In genomic region chr6:12535915-12536314, GRCh38 we compare ENCODE assay signal across 3 cellular contexts.
TF ChIP-seq lines count a peak whose summit lies in the region.

No MANE protein-coding gene starts in this region.

TF ChIP-seq in GM23338, 12 proteins besides CTCF, POLR2A, EP300 and RAD21 (continues in another document):
- TF ChIP-seq ZNF114 (CRISPR knock-in tag; IDR thresholded peaks at IDR 0.05) (no peak), POLR2AphosphoS5 (IDR thresholded peaks at IDR 0.05; ENCODE audit: low read depth) (no peak), STAT1 (IDR thresholded peaks at IDR 0.05; ENCODE audit: unreplicated experiment) (no peak), EZH2phosphoT487 (IDR thresholded peaks at IDR 0.05; ENCODE audit: unreplicated experiment) (no peak), CREB1 (CRISPR knock-in tag; IDR thresholded peaks at IDR 0.05; ENCODE audit: low read depth) (no peak), JUNB (IDR thresholded peaks at IDR 0.05; ENCODE audit: unreplicated experiment) (no peak), ZNF462 (CRISPR knock-in tag; IDR thresholded peaks at IDR 0.05) (no peak), NANOG (IDR thresholded peaks at IDR 0.05; ENCODE audit: borderline replicate concordance) (no peak), EZH2 (IDR thresholded peaks at IDR 0.05; ENCODE audit: low read depth, unreplicated experiment) (no peak)

TF ChIP-seq in IMR-90, 13 proteins besides CTCF, POLR2A, EP300 and RAD21:
- TF ChIP-seq MAZ (IDR thresholded peaks at IDR 0.05; ENCODE audit: borderline replicate concordance, low read depth, low read length), result no peak
- TF ChIP-seq USF2 (IDR thresholded peaks at IDR 0.05; ENCODE audit: low read depth, low read length), result no peak
- TF ChIP-seq BHLHE40 (IDR thresholded peaks at IDR 0.05; ENCODE audit: low read depth, low read length), result no peak
- no peak for TF ChIP-seq NFE2L2 (IDR thresholded peaks at IDR 0.05; ENCODE audit: low read depth, low read length)
- no peak for TF ChIP-seq ELK1 (IDR thresholded peaks at IDR 0.05; ENCODE audit: borderline replicate concordance, low read depth, low read length)
- TF ChIP-seq RCOR1 (IDR thresholded peaks at IDR 0.05; ENCODE audit: insufficient replicate concordance, low read length), result no peak
- no peak for TF ChIP-seq FOS (IDR thresholded peaks at IDR 0.05; ENCODE audit: low read depth, low read length)
- no peak for TF ChIP-seq MXI1 (IDR thresholded peaks at IDR 0.05; ENCODE audit: borderline replicate concordance, low read depth, low read length)
- TF ChIP-seq SMC3 (IDR thresholded peaks at IDR 0.05; ENCODE audit: low read depth, low read length), result no peak
- TF ChIP-seq MAFK (IDR thresholded peaks at IDR 0.05; ENCODE audit: low read depth, low read length), result no peak
- no peak for TF ChIP-seq CHD1 (IDR thresholded peaks at IDR 0.05; ENCODE audit: low read depth, low read length)
- TF ChIP-seq CEBPB (IDR thresholded peaks at IDR 0.05; ENCODE audit: low read depth, low read length), result no peak
- no peak for TF ChIP-seq RFX5 (IDR thresholded peaks at IDR 0.05; ENCODE audit: low read depth, low read length)

TF ChIP-seq in endothelial cell of umbilical vein, 7 proteins besides CTCF, POLR2A, EP300 and RAD21:
- TF ChIP-seq FOS (IDR thresholded peaks at IDR 0.05; ENCODE audit: borderline replicate concordance, insufficient read depth, low read length), result no peak
- TF ChIP-seq POLR2AphosphoS5 (IDR thresholded peaks at IDR 0.05; ENCODE audit: insufficient read depth, low read depth, low read length), result no peak
- no peak for TF ChIP-seq EZH2 (IDR thresholded peaks at IDR 0.05; ENCODE audit: borderline replicate concordance, low read depth, low read length, severe bottlenecking)
- TF ChIP-seq JUN (IDR thresholded peaks at IDR 0.05; ENCODE audit: borderline replicate concordance, insufficient read depth, insufficient read length, low read depth), result no peak
- TF ChIP-seq MAX (IDR thresholded peaks at IDR 0.05; ENCODE audit: insufficient read depth, insufficient read length), result no peak
- TF ChIP-seq GATA2 (IDR thresholded peaks at IDR 0.05; ENCODE audit: insufficient read depth, insufficient read length, low read depth, low read length), result no peak
- no peak for TF ChIP-seq MYC (IDR thresholded peaks at IDR 0.05; ENCODE audit: low read depth, low read length)
TF ChIP-seq in endothelial cell of umbilical vein: peak in this region for 0.
